ENCODE assay signal across 8 cellular contexts in genomic region chr1:156160000-156160743, GRCh38. TPM values are rescaled to one million over a fixed set of nuclear protein-coding genes. Genes with fewer than 3 reads are reported as not detected.
A peak's percentile ranks its signal among the peaks of the same experiment; 100 is the strongest.
DNase-seq lines count a peak whose midpoint lies in the region; ATAC-seq and TF ChIP-seq lines count a peak whose summit lies in the region.

No MANE protein-coding gene starts in this region.

- H3K27me3 ChIP-seq in mucosa of rectum (ENCODE audit: control insufficient read depth in 2 of 2, insufficient read depth in 2 of 2, low read length in 2 of 2) (no peaks in the 10 kb centered on the region), transverse colon (no peaks in the 10 kb centered on the region)

- peak overlapping the region; percentile 67 to 88 for H3K4me3 Mint-ChIP-seq in activated T-cell treated with anti-CD3 and anti-CD28 coated beads, Interleukin-2, amount 50 U/mL, for 72 hours
- H3K4me3 Mint-ChIP-seq in dendritic cell treated with granulocyte-macrophage colony-stimulating factor and Interleukin-4, amounts not matched to agents 40 ng/mL and 50 ng/mL, for 4 days, result peak overlapping the region; percentile 68

- ATAC-seq in activated T-cell treated with anti-CD3 and anti-CD28 coated beads, Interleukin-2, amount 50 U/mL, for 72 hours (replicated peaks in 1 of 2), result no peak
- ATAC-seq in HG03354 (IDR thresholded peaks at IDR 0.05; ENCODE audit: poor library complexity, severe bottlenecking, unreplicated experiment) (no peak), GM21529 (IDR thresholded peaks at IDR 0.05; ENCODE audit: unreplicated experiment) (no peak), GM18502 (IDR thresholded peaks at IDR 0.05; ENCODE audit: poor library complexity, unreplicated experiment) (no peak)

- no peak for TF ChIP-seq CTCF in transverse colon (IDR thresholded peaks at IDR 0.05)

- H3K27ac ChIP-seq in mucosa of rectum (ENCODE audit: low read depth in 2 of 2, low read length in 2 of 2), result peak overlapping the region; percentile 14 to 52
- peak overlapping the region; percentile 63 to 65 (median 64) for H3K27ac ChIP-seq in transverse colon

- peak overlapping the region in 1 of 2 donors; percentile 34 for H3K9ac ChIP-seq in mucosa of rectum (ENCODE audit: low read depth in 1 of 2, low read length in 2 of 2)

- intact Hi-C loops in dendritic cell treated with granulocyte-macrophage colony-stimulating factor and Interleukin-4, amounts not matched to agents 40 ng/mL and 50 ng/mL, for 4 days (cut with micrococcal nuclease), result no loop called here
- intact Hi-C loops in transverse colon (cut with DNase I; ENCODE audit: low total_unique reads), result no loop called here

- no peaks in the 10 kb centered on the region for H3K36me3 ChIP-seq in mucosa of rectum (ENCODE audit: control insufficient read depth in 2 of 2, insufficient read depth in 2 of 2, low read length in 2 of 2)
- H3K36me3 ChIP-seq in transverse colon, result no peaks in the 10 kb centered on the region

- H3K4me1 Mint-ChIP-seq in activated T-cell treated with anti-CD3 and anti-CD28 coated beads, Interleukin-2, amount 50 U/mL, for 72 hours (ENCODE audit: low read depth), result peaks cover 89% of the 10 kb centered on the region
- H3K4me1 Mint-ChIP-seq in dendritic cell treated with granulocyte-macrophage colony-stimulating factor and Interleukin-4, amounts not matched to agents 40 ng/mL and 50 ng/mL, for 4 days (ENCODE audit: low read depth), result peaks cover 90% of the 10 kb centered on the region

- H3K36me3 Mint-ChIP-seq in activated T-cell treated with anti-CD3 and anti-CD28 coated beads, Interleukin-2, amount 50 U/mL, for 72 hours (ENCODE audit: insufficient read depth in 2 of 2), result peaks cover 17 to 56% of the 10 kb centered on the region in 2 donors
- peaks cover 99% of the 10 kb centered on the region for H3K36me3 Mint-ChIP-seq in dendritic cell treated with granulocyte-macrophage colony-stimulating factor and Interleukin-4, amounts not matched to agents 40 ng/mL and 50 ng/mL, for 4 days (ENCODE audit: low read depth)

- no peaks in the 10 kb centered on the region for H3K27me3 Mint-ChIP-seq in activated T-cell treated with anti-CD3 and anti-CD28 coated beads, Interleukin-2, amount 50 U/mL, for 72 hours (ENCODE audit: low read depth)
- H3K27me3 Mint-ChIP-seq in dendritic cell treated with granulocyte-macrophage colony-stimulating factor and Interleukin-4, amounts not matched to agents 40 ng/mL and 50 ng/mL, for 4 days, result no peaks in the 10 kb centered on the region

- in situ Hi-C loops in transverse colon (cut with MboI; ENCODE audit: low pct_ligation_motif_present in 1 of 4, low pct_unique_long_range_greater_than_20kb in 1 of 4, low sequenced_read_pairs in 3 of 4), result no loop called here

- peaks cover 0 to 2% of the 10 kb centered on the region in 2 donors for H3K9me3 Mint-ChIP-seq in activated T-cell treated with anti-CD3 and anti-CD28 coated beads, Interleukin-2, amount 50 U/mL, for 72 hours
- H3K9me3 Mint-ChIP-seq in dendritic cell treated with granulocyte-macrophage colony-stimulating factor and Interleukin-4, amounts not matched to agents 40 ng/mL and 50 ng/mL, for 4 days, result no peaks in the 10 kb centered on the region

- peak overlapping the region; percentile 74 for H3K27ac Mint-ChIP-seq in activated T-cell treated with anti-CD3 and anti-CD28 coated beads, Interleukin-2, amount 50 U/mL, for 72 hours
- peak overlapping the region; percentile 91 for H3K27ac Mint-ChIP-seq in dendritic cell treated with granulocyte-macrophage colony-stimulating factor and Interleukin-4, amounts not matched to agents 40 ng/mL and 50 ng/mL, for 4 days

- H3K9me3 ChIP-seq in mucosa of rectum (ENCODE audit: control insufficient read depth in 2 of 2, low read length in 2 of 2), result no peaks in the 10 kb centered on the region
- no peaks in the 10 kb centered on the region for H3K9me3 ChIP-seq in transverse colon

- DNase-seq in activated T-cell treated with anti-CD3 and anti-CD28 coated beads, Interleukin-2, amount 50 U/mL, for 72 hours, result no peak
- DNase-seq in activated T-cell treated with anti-CD3 and anti-CD28 coated beads, Interleukin-2, amount 50 U/mL, for 48 hours, result no peak
- no peak for DNase-seq in transverse colon

- WGBS in transverse colon (ENCODE audit: low coverage in 1 of 2), 2 donors, result 83% methylated on average over 13 of the region's 13 CpGs; no CpG with 5 or more reads in 1 of the 2 donors

- peaks cover 2% of the 10 kb centered on the region in 2 donors for H3K4me1 ChIP-seq in mucosa of rectum (ENCODE audit: control insufficient read depth in 2 of 2, insufficient read depth in 2 of 2, low read length in 2 of 2)
- H3K4me1 ChIP-seq in transverse colon, result peaks cover 0 to 12% (median 8%) of the 10 kb centered on the region in 4 donors

- H3K4me3 ChIP-seq in mucosa of rectum (ENCODE audit: low read length in 2 of 2), result peak overlapping the region; percentile 35 to 62
- peak overlapping the region in 2 of 4 donors; percentile 28 to 49 for H3K4me3 ChIP-seq in transverse colon

- TF ChIP-seq EP300 in transverse colon (IDR thresholded peaks at IDR 0.05; ENCODE audit: low read depth), result no peak

- no peak for TF ChIP-seq POLR2A in transverse colon (IDR thresholded peaks at IDR 0.05)

RNA-seq across cellular contexts. Expression of gene SEMA4A, which starts 6.8 kb away (rescaled TPM):
- total RNA-seq in activated T-cell treated with anti-CD3 and anti-CD28 coated beads, Interleukin-2, amount 50 U/mL, for 72 hours, result 10 to 100 TPM; 63.7 to 80.3 TPM
- 1 to 10 TPM in 3 of 4 donors, not detected in 1; 2.6 to 6.0 (median 4.8) TPM for total RNA-seq in transverse colon

RNA-seq across cellular contexts. Expression of gene SLC25A44, which starts 33.7 kb away (rescaled TPM):
- total RNA-seq in activated T-cell treated with anti-CD3 and anti-CD28 coated beads, Interleukin-2, amount 50 U/mL, for 72 hours, result 10 to 100 TPM; 52.3 to 71.0 TPM
- 10 to 100 TPM in 3 of 4 donors, 1 to 10 TPM in 1; 9.6 to 19.9 (median 18.9) TPM for total RNA-seq in transverse colon

RNA-seq across cellular contexts. Expression of gene LMNA, which starts 45.7 kb away (rescaled TPM):
- 100 to 1,000 TPM; 125 to 159 TPM for total RNA-seq in activated T-cell treated with anti-CD3 and anti-CD28 coated beads, Interleukin-2, amount 50 U/mL, for 72 hours
- 100 to 1,000 TPM; 300 to 999 (median 324) TPM for total RNA-seq in transverse colon

RNA-seq across cellular contexts. Expression of gene PMF1, which starts 52.6 kb away (rescaled TPM):
- 100 to 1,000 TPM; 122 to 127 TPM for total RNA-seq in activated T-cell treated with anti-CD3 and anti-CD28 coated beads, Interleukin-2, amount 50 U/mL, for 72 hours
- total RNA-seq in transverse colon, result 10 to 100 TPM; 29.9 to 67.3 (median 52.3) TPM

Comparison
In these comparisons a context has a peak if more than half of its experiments do, and no peak if none do; other contexts are left out.
1. RNA of gene SEMA4A, which starts 6.8 kb away (total RNA-seq): 63.7 to 80.3 TPM in activated T-cell treated with anti-CD3 and anti-CD28 coated beads, Interleukin-2, amount 50 U/mL, for 72 hours; 2.6 to 6.0 TPM in transverse colon; every median in the first group is over 4 times any median in the second.